Comparison of ENCODE assay signal across 15 cellular contexts in genomic region chr18:13242797-13243196, GRCh38.
"Had no signal": no experiment of that assay in that cellular context is flagged by ENCODE, and none has a peak within 500 bp of the region (broad histone marks: within the 10 kb centered on the region; RNA-seq: fewer than 3 reads in every experiment).

No MANE protein-coding gene starts in this region.

- H3K27me3 ChIP-seq: adrenal gland, right atrium auricular region had no signal

- H3K9me3 Mint-ChIP-seq: activated naive CD4-positive, alpha-beta T cell treated with anti-CD3 and anti-CD28 coated beads, Interleukin-2, amount 10 ng/mL, durations not matched to agents 7 days and 5 days; natural killer cell treated with Interleukin-12 subunit alpha and Interleukin-12 subunit beta and Interleukin-15 and Interleukin-18, amount 100 ng/mL, for 72 hours; stimulated activated naive CD8-positive, alpha-beta T cell treated with anti-CD3 and anti-CD28 coated beads, Interleukin-15, Interleukin-2, amounts not matched to agents 100 ng/mL and 50 ng/mL, for 24 hours had no signal

- H3K4me3 Mint-ChIP-seq: activated naive CD4-positive, alpha-beta T cell treated with anti-CD3 and anti-CD28 coated beads, Interleukin-2, amount 10 ng/mL, durations not matched to agents 7 days and 5 days; natural killer cell treated with Interleukin-12 subunit alpha and Interleukin-12 subunit beta and Interleukin-15 and Interleukin-18, amount 100 ng/mL, for 72 hours; stimulated activated naive CD8-positive, alpha-beta T cell treated with anti-CD3 and anti-CD28 coated beads, Interleukin-15, Interleukin-2, amounts not matched to agents 100 ng/mL and 50 ng/mL, for 24 hours had no signal

- H3K4me1 ChIP-seq: adrenal gland had no signal

- H3K4me1 Mint-ChIP-seq: activated naive CD4-positive, alpha-beta T cell treated with anti-CD3 and anti-CD28 coated beads, Interleukin-2, amount 10 ng/mL, durations not matched to agents 7 days and 5 days had no signal

- H3K36me3 Mint-ChIP-seq: activated naive CD4-positive, alpha-beta T cell treated with anti-CD3 and anti-CD28 coated beads, Interleukin-2, amount 10 ng/mL, durations not matched to agents 7 days and 5 days; natural killer cell treated with Interleukin-12 subunit alpha and Interleukin-12 subunit beta and Interleukin-15 and Interleukin-18, amount 100 ng/mL, for 72 hours had no signal

- ATAC-seq: esophagus mucosa; natural killer cell treated with Interleukin-12 subunit alpha and Interleukin-12 subunit beta and Interleukin-15 and Interleukin-18, amount 100 ng/mL, for 72 hours; SK-N-SH treated with all-trans-retinoic acid at 6 μM for 48 hours had no signal

- H3K36me3 ChIP-seq: adrenal gland, left ventricle myocardium inferior, right atrium auricular region had no signal

- H3K9me3 ChIP-seq: adrenal gland, left ventricle myocardium inferior, right atrium auricular region had no signal

- H3K27ac ChIP-seq: adrenal gland, left ventricle myocardium inferior, right atrium auricular region had no signal

- H3K4me3 ChIP-seq: adrenal gland, left ventricle myocardium inferior, right atrium auricular region had no signal

- DNase-seq: activated CD4-positive, alpha-beta T cell treated with anti-CD3 and anti-CD28 coated beads for 1 hour; activated CD4-positive, alpha-beta T cell treated with anti-CD3 and anti-CD28 coated beads, Interleukin-2, amount 50 U/mL, for 4 hours; activated naive CD4-positive, alpha-beta T cell treated with anti-CD3 and anti-CD28 coated beads, Interleukin-2, amount 10 ng/mL, durations not matched to agents 7 days and 5 days; hippocampal formation; kidney; left ventricle myocardium inferior; mesendoderm; occipital lobe; small intestine had no signal

- H3K27ac Mint-ChIP-seq: activated naive CD4-positive, alpha-beta T cell treated with anti-CD3 and anti-CD28 coated beads, Interleukin-2, amount 10 ng/mL, durations not matched to agents 7 days and 5 days; natural killer cell treated with Interleukin-12 subunit alpha and Interleukin-12 subunit beta and Interleukin-15 and Interleukin-18, amount 100 ng/mL, for 72 hours; stimulated activated naive CD8-positive, alpha-beta T cell treated with anti-CD3 and anti-CD28 coated beads, Interleukin-15, Interleukin-2, amounts not matched to agents 100 ng/mL and 50 ng/mL, for 24 hours had no signal

- H3K27me3 Mint-ChIP-seq: activated naive CD4-positive, alpha-beta T cell treated with anti-CD3 and anti-CD28 coated beads, Interleukin-2, amount 10 ng/mL, durations not matched to agents 7 days and 5 days; natural killer cell treated with Interleukin-12 subunit alpha and Interleukin-12 subunit beta and Interleukin-15 and Interleukin-18, amount 100 ng/mL, for 72 hours; stimulated activated naive CD8-positive, alpha-beta T cell treated with anti-CD3 and anti-CD28 coated beads, Interleukin-15, Interleukin-2, amounts not matched to agents 100 ng/mL and 50 ng/mL, for 24 hours had no signal
